Comparison of ENCODE assay signal across 25 cellular contexts in genomic region chr2:151200844-151201243, GRCh38.
"Had no signal": no experiment of that assay in that cellular context is flagged by ENCODE, and none has a peak within 500 bp of the region (broad histone marks: within the 10 kb centered on the region; RNA-seq: fewer than 3 reads in every experiment).

No MANE protein-coding gene starts in this region.

- H3K9me3 ChIP-seq: ascending aorta, transverse colon, uterus had no signal

- H3K4me3 Mint-ChIP-seq: activated CD8-positive, alpha-beta T cell treated with anti-CD3 and anti-CD28 coated beads, Interleukin-2, amount 10 ng/mL, durations not matched to agents 7 days and 5 days; activated T-helper 1 cell treated with anti-CD3 and anti-CD28 coated beads, Interleukin-12 subunit alpha, Interleukin-12 subunit beta, Interleukin-2, Interleukin-4 antibody, amounts not matched to agents 30 ng/mL and 10 ng/mL and 1 ng/mL, durations not matched to agents 14 hours and 24 hours and 36 hours; dendritic cell treated with granulocyte-macrophage colony-stimulating factor and Interleukin-4, amounts not matched to agents 40 ng/mL and 50 ng/mL, for 4 days; natural killer cell treated with Interleukin-12 subunit alpha and Interleukin-12 subunit beta and Interleukin-15 and Interleukin-18, amount 100 ng/mL, for 72 hours; stimulated activated naive B cell treated with anti-CD40 and anti-IgM and Interleukin-4, amounts not matched to agents 10 μg/mL and 1 μg/mL and 100 μg/mL, for 72 hours had no signal

- H3K36me3 ChIP-seq: ascending aorta, brain microvascular endothelial cell, transverse colon, uterus, WERI-Rb-1 had no signal

- H3K36me3 Mint-ChIP-seq: activated naive CD4-positive, alpha-beta T cell treated with anti-CD3 and anti-CD28 coated beads, Interleukin-2, amount 50 U/mL, for 72 hours; natural killer cell treated with Interleukin-12 subunit alpha and Interleukin-12 subunit beta and Interleukin-15 and Interleukin-18, amount 100 ng/mL, for 72 hours; stimulated activated naive B cell treated with anti-CD40 and anti-IgM and Interleukin-4, amounts not matched to agents 10 μg/mL and 1 μg/mL and 100 μg/mL, for 72 hours had no signal

- ATAC-seq: activated CD8-positive, alpha-beta T cell treated with anti-CD3 and anti-CD28 coated beads, Interleukin-2, amount 10 ng/mL, durations not matched to agents 7 days and 5 days; activated naive CD4-positive, alpha-beta T cell treated with anti-CD3 and anti-CD28 coated beads, Interleukin-2, amount 50 U/mL, for 72 hours; foreskin keratinocyte; natural killer cell treated with Interleukin-12 subunit alpha and Interleukin-12 subunit beta and Interleukin-15 and Interleukin-18, amount 100 ng/mL, for 72 hours; stimulated activated naive B cell treated with anti-CD40 and anti-IgM and Interleukin-4, amounts not matched to agents 10 μg/mL and 1 μg/mL and 100 μg/mL, for 72 hours had no signal

- DNase-seq: activated CD4-positive, alpha-beta T cell treated with anti-CD3 and anti-CD28 coated beads, Interleukin-2, amount 50 U/mL, for 1 hour; activated CD4-positive, CD25-positive, alpha-beta regulatory T cell treated with anti-CD3 and anti-CD28 coated beads, Interleukin-2, amount 50 U/mL, for 72 hours; activated CD8-positive, alpha-beta T cell treated with anti-CD3 and anti-CD28 coated beads, Interleukin-2, amount 10 ng/mL, durations not matched to agents 7 days and 5 days; activated gamma-delta T cell treated with Interleukin-2 at 50 U/mL for 16 hours; brain microvascular endothelial cell; caudate nucleus; effector CD4-positive, alpha-beta T cell; foreskin keratinocyte; glutamatergic neuron; hypothalamus; retina; stimulated activated CD4-positive, alpha-beta T cell treated with anti-CD3 and anti-CD28 coated beads, Interleukin-2, amount 100 ng/mL, for 48 hours; stimulated activated CD8-positive, alpha-beta memory T cell treated with anti-CD3 and anti-CD28 coated beads, Interleukin-4, amount 100 ng/mL, for 48 hours; stimulated activated naive B cell treated with anti-CD40 and anti-IgM and Interleukin-4, amounts not matched to agents 10 μg/mL and 1 μg/mL and 100 μg/mL, for 72 hours; transverse colon; uterus; WERI-Rb-1 had no signal

- H3K27ac Mint-ChIP-seq: activated CD8-positive, alpha-beta T cell treated with anti-CD3 and anti-CD28 coated beads, Interleukin-2, amount 10 ng/mL, durations not matched to agents 7 days and 5 days; activated naive CD4-positive, alpha-beta T cell treated with anti-CD3 and anti-CD28 coated beads, Interleukin-2, amount 50 U/mL, for 72 hours; activated T-helper 1 cell treated with anti-CD3 and anti-CD28 coated beads, Interleukin-12 subunit alpha, Interleukin-12 subunit beta, Interleukin-2, Interleukin-4 antibody, amounts not matched to agents 30 ng/mL and 10 ng/mL and 1 ng/mL, durations not matched to agents 14 hours and 24 hours and 36 hours; dendritic cell treated with granulocyte-macrophage colony-stimulating factor and Interleukin-4, amounts not matched to agents 40 ng/mL and 50 ng/mL, for 4 days; natural killer cell treated with Interleukin-12 subunit alpha and Interleukin-12 subunit beta and Interleukin-15 and Interleukin-18, amount 100 ng/mL, for 72 hours; progenitor cell of endocrine pancreas; stimulated activated naive B cell treated with anti-CD40 and anti-IgM and Interleukin-4, amounts not matched to agents 10 μg/mL and 1 μg/mL and 100 μg/mL, for 72 hours had no signal

- H3K27ac ChIP-seq: ascending aorta, brain microvascular endothelial cell, foreskin keratinocyte, transverse colon, uterus, WERI-Rb-1 had no signal

- FAIRE-seq: islet of Langerhans, TTC549 had no signal

- H3K9me3 Mint-ChIP-seq: activated T-helper 1 cell treated with anti-CD3 and anti-CD28 coated beads, Interleukin-12 subunit alpha, Interleukin-12 subunit beta, Interleukin-2, Interleukin-4 antibody, amounts not matched to agents 30 ng/mL and 10 ng/mL and 1 ng/mL, durations not matched to agents 14 hours and 24 hours and 36 hours; dendritic cell treated with granulocyte-macrophage colony-stimulating factor and Interleukin-4, amounts not matched to agents 40 ng/mL and 50 ng/mL, for 4 days; natural killer cell treated with Interleukin-12 subunit alpha and Interleukin-12 subunit beta and Interleukin-15 and Interleukin-18, amount 100 ng/mL, for 72 hours; stimulated activated naive B cell treated with anti-CD40 and anti-IgM and Interleukin-4, amounts not matched to agents 10 μg/mL and 1 μg/mL and 100 μg/mL, for 72 hours had no signal

- H3K4me1 ChIP-seq: ascending aorta, foreskin keratinocyte, transverse colon, uterus had no signal

- H3K27me3 Mint-ChIP-seq: dendritic cell treated with granulocyte-macrophage colony-stimulating factor and Interleukin-4, amounts not matched to agents 40 ng/mL and 50 ng/mL, for 4 days had no signal

- H3K4me3 ChIP-seq: ascending aorta, transverse colon, uterus had no signal

- H3K27me3 ChIP-seq: ascending aorta, brain microvascular endothelial cell, transverse colon, uterus had no signal
